ENCODE assay signal across 8 cellular contexts in the genomic region with DNA sequence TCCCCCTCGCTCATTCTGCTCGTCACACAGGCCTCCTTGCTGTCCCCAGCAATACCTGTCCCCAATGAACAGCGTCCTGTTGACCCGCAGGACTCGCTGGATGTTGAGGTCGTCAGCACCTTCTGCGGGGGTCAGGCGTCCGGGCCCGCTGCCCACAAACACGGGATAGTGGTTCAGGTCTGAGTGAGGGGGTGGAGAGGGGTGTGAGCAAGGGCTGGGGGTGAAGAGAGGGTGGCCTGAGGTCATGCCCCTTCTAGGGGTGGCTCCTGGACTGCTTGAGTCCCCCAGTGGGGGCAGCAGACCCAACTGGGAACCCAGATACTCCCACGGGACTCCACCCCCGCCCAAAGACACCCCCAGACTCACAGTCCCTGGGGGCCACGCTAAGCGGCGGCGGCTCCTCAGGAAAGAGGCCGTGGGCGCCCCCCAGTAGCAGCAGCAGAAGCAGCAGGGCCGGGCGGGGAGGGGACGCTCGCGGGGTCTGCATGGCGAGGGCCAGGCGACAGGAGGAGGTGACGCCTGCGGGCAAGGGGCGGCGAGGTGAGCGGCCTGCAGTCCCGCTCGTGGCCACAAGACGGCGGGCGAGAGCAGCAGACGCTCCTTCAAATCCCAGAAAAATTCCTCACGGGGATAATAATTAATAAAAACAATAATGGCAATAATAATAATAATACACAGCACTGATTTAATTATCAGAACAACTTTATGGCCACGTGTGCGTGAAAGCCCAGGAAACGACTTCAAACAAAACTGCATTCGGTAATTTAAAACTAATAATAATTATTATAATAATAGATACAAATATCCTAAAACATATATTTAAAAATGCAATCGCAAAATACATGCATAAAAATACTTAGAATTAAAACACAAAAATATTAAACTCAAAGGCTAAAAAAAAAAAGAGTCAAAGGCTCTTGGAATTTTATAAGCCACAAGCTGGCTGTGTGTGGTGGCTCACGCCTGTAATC. TPM values are rescaled to one million over a fixed set of nuclear protein-coding genes. Genes with fewer than 3 reads are reported as not detected.
DNase-seq lines count a peak whose midpoint lies in the region; ATAC-seq and TF ChIP-seq lines count a peak whose summit lies in the region.

No MANE protein-coding gene starts in this region.

- H3K27me3 ChIP-seq in BJ (ENCODE audit: control insufficient read depth, insufficient read depth, low read length), result no peaks in the 10 kb centered on the region

- H3K27ac Mint-ChIP-seq in activated CD4-positive, alpha-beta memory T cell treated with anti-CD3 and anti-CD28 coated beads for 36 hours, result no peak overlapping the region

- peak; percentile 96 for TF ChIP-seq CTCF in BJ (IDR thresholded peaks at IDR 0.05; ENCODE audit: insufficient read depth, low read depth, low read length)
- TF ChIP-seq CTCF in GM20000 (IDR thresholded peaks at IDR 0.05; ENCODE audit: extremely low read depth, missing control alignments), result peak; percentile 91

- DNase-seq in BJ (ENCODE audit: low read depth) (no peak), GM20000 (ENCODE audit: low spot score) (peak; percentile 82), germinal center (ENCODE audit: low spot score) (peak; percentile 56), SKM-1 (lab: John Stamatoyannopoulos, UW; ENCODE audit: unreplicated experiment) (no peak)
- DNase-seq in activated CD4-positive, alpha-beta memory T cell treated with anti-CD3 and anti-CD28 coated beads for 36 hours, result peak; percentile 50
- peak; percentile 48 for DNase-seq in stimulated activated CD4-positive, alpha-beta T cell treated with anti-CD3 and anti-CD28 coated beads, Interleukin-15, amount 100 ng/mL, for 24 hours

- no peak overlapping the region for H3K4me3 ChIP-seq in BJ (ENCODE audit: low read depth, low read length)

- no peaks in the 10 kb centered on the region for H3K4me1 Mint-ChIP-seq in activated CD4-positive, alpha-beta memory T cell treated with anti-CD3 and anti-CD28 coated beads for 36 hours (ENCODE audit: low read depth)

- POLR2A ChIA-PET in BJ (lab: Charles Lee), result no interaction called here
- POLR2A ChIA-PET in activated CD4-positive, alpha-beta memory T cell treated with anti-CD3 and anti-CD28 coated beads for 36 hours (lab: Charles Lee), result no interaction called here

- H3K27me3 Mint-ChIP-seq in activated CD4-positive, alpha-beta memory T cell treated with anti-CD3 and anti-CD28 coated beads for 36 hours, result no peaks in the 10 kb centered on the region

- ATAC-seq in HG02840 (IDR thresholded peaks at IDR 0.05; ENCODE audit: low FRiP score, unreplicated experiment) (no peak), HG03460 (IDR thresholded peaks at IDR 0.05; ENCODE audit: unreplicated experiment) (no peak)

- no peaks in the 10 kb centered on the region for H3K9me3 Mint-ChIP-seq in activated CD4-positive, alpha-beta memory T cell treated with anti-CD3 and anti-CD28 coated beads for 36 hours

- intact Hi-C loops in activated CD4-positive, alpha-beta memory T cell treated with anti-CD3 and anti-CD28 coated beads for 36 hours (cut with micrococcal nuclease), result no loop called here

- CTCF ChIA-PET in BJ (lab: Yijun Ruan, JAX), result interaction anchor here (0.6 to 3.4 kb wide), 10 partner anchors 8 to 1181 kb away, joined by 3 to 38 read pairs (median 5); a partner anchor contains a TSS
- CTCF ChIA-PET in activated CD4-positive, alpha-beta memory T cell treated with anti-CD3 and anti-CD28 coated beads for 36 hours (lab: Charles Lee), result interaction anchor here (0.6 to 2.2 kb wide), 6 partner anchors 11 to 803 kb away, joined by 3 to 11 read pairs (median 4); a partner anchor contains a TSS

- H3K36me3 Mint-ChIP-seq in activated CD4-positive, alpha-beta memory T cell treated with anti-CD3 and anti-CD28 coated beads for 36 hours, result no peaks in the 10 kb centered on the region

- no peak overlapping the region for H3K4me3 Mint-ChIP-seq in activated CD4-positive, alpha-beta memory T cell treated with anti-CD3 and anti-CD28 coated beads for 36 hours

- no peaks in the 10 kb centered on the region for H3K36me3 ChIP-seq in BJ (ENCODE audit: control insufficient read depth, insufficient read depth, low read length)

RNA-seq across cellular contexts. Expression of a gene that starts 1.2 kb away (rescaled TPM):
- polyA plus RNA-seq in BJ (2011; rRNA removed), result 0.11 and 0.22 TPM in 2 replicates
- polyA minus RNA-seq in BJ (2011; rRNA and poly(A)+ RNA removed), result 0.15 and 0.28 TPM in 2 replicates
- under 1 TPM in 1 of 2 experiments, not detected in 1; 0.19 TPM for total RNA-seq in activated CD4-positive, alpha-beta memory T cell treated with anti-CD3 and anti-CD28 coated beads for 36 hours

RNA-seq across cellular contexts. Expression of a gene that starts 18.4 kb away (rescaled TPM):
- 0.02 TPM in 1 of 2 replicates, not detected in the other for polyA plus RNA-seq in BJ (2011; rRNA removed)
- not detected in 2 replicates for polyA minus RNA-seq in BJ (2011; rRNA and poly(A)+ RNA removed)
- under 1 TPM; 0.88 to 0.92 TPM for total RNA-seq in activated CD4-positive, alpha-beta memory T cell treated with anti-CD3 and anti-CD28 coated beads for 36 hours

RNA-seq across cellular contexts. Expression of a gene that starts 23.2 kb away (rescaled TPM):
- polyA plus RNA-seq in BJ (2011; rRNA removed), result not detected in 2 replicates
- not detected in 2 replicates for polyA minus RNA-seq in BJ (2011; rRNA and poly(A)+ RNA removed)
- total RNA-seq in activated CD4-positive, alpha-beta memory T cell treated with anti-CD3 and anti-CD28 coated beads for 36 hours, result under 1 TPM; 0.17 to 0.31 TPM

RNA-seq across cellular contexts. Expression of a gene that starts 40.0 kb away (rescaled TPM):
- polyA plus RNA-seq in BJ (2011; rRNA removed), result 0.01 TPM in 2 replicates
- 0.05 TPM in 1 of 2 replicates, not detected in the other for polyA minus RNA-seq in BJ (2011; rRNA and poly(A)+ RNA removed)
- under 1 TPM in 1 of 2 experiments, not detected in 1; 0.02 TPM for total RNA-seq in activated CD4-positive, alpha-beta memory T cell treated with anti-CD3 and anti-CD28 coated beads for 36 hours

Comparison
In these comparisons a context has a peak if more than half of its experiments do, and no peak if none do; other contexts are left out.
1. DNase-seq: peak in GM20000 (single experiment), activated CD4-positive, alpha-beta memory T cell treated with anti-CD3 and anti-CD28 coated beads for 36 hours (single experiment), germinal center (single experiment) and stimulated activated CD4-positive, alpha-beta T cell treated with anti-CD3 and anti-CD28 coated beads, Interleukin-15, amount 100 ng/mL, for 24 hours (single experiment); none in BJ (single experiment) and SKM-1 (single experiment).